In the genomic region with DNA sequence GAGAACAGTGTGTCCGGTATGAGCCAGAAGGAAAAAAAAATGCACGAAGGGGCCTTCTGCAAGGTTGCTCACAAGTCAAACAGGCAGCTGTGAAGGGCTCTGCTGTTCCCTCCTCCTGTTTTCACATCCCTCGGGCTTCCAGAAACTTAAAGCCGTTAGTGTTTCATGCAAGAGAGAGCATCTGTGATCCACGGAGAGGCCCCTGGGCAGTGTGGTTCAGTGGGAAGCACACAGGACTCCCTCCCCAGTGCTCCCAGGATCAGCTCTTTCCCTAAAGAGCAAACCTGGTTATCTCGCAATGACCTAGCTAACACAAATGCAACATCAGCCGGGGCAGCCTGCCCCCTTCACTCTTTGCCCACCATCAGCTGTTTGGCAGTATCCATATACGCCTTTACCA, we compare ENCODE assay signal across 23 cellular contexts. TPM values are rescaled to one million over a fixed set of nuclear protein-coding genes. Genes with fewer than 3 reads are reported as not detected.
DNase-seq lines count a peak whose midpoint lies in the region; ATAC-seq and TF ChIP-seq lines count a peak whose summit lies in the region.
"Had no signal": no experiment of that assay in that cellular context is flagged by ENCODE, and none has a peak within 500 bp of the region (broad histone marks: within the 10 kb centered on the region; RNA-seq: fewer than 3 reads in every experiment).

No MANE protein-coding gene starts in this region.

- 77% methylated on average over 8 of the region's 8 CpGs for WGBS in right cardiac atrium
- 83 to 84% methylated on average over 8 of the region's 8 CpGs for WGBS in endodermal cell (ENCODE audit: insufficient coverage in 1 of 2, insufficient read length in 1 of 2), 2 experiments

- H3K4me3 Mint-ChIP-seq in endodermal cell (no peak overlapping the region), neural crest cell (peak overlapping the region; percentile 38)
- H3K4me3 Mint-ChIP-seq: CD4-positive, CD25-positive, alpha-beta regulatory T cell; H9 had no signal

- TF ChIP-seq CTCF in endodermal cell (conservative IDR thresholded peaks at IDR 0.05) (no peak), neural crest cell (conservative IDR thresholded peaks at IDR 0.05) (no peak)

- intact Hi-C loops in right cardiac atrium (cut with DNase I) = loop anchor here in 3 of 4 donors (5.0 to 10.0 kb wide), 3 partner anchors 41 to 699 kb away; no protein-coding TSS in a partner anchor
- intact Hi-C loops in left ventricle myocardium superior (cut with micrococcal nuclease) = no loop called here

- H3K4me1 Mint-ChIP-seq in endodermal cell = peaks cover 13% of the 10 kb centered on the region
- H3K4me1 Mint-ChIP-seq in neural crest cell = peaks cover 50% of the 10 kb centered on the region

- H3K27ac ChIP-seq in right cardiac atrium (ENCODE audit: low read length) (no peak overlapping the region), endodermal cell (ENCODE audit: low read depth, low read length) (peak overlapping the region; percentile 49)
- H3K27ac ChIP-seq: RWPE1 had no signal

- H3K27me3 Mint-ChIP-seq in endodermal cell (ENCODE audit: insufficient read depth) = no peaks in the 10 kb centered on the region
- H3K27me3 Mint-ChIP-seq in neural crest cell (ENCODE audit: low read depth) = no peaks in the 10 kb centered on the region
- H3K27me3 Mint-ChIP-seq: CD4-positive, CD25-positive, alpha-beta regulatory T cell had no signal

- H3K27ac Mint-ChIP-seq in endodermal cell (no peak overlapping the region), neural crest cell (ENCODE audit: unreplicated experiment) (no peak overlapping the region)
- H3K27ac Mint-ChIP-seq: CD4-positive, CD25-positive, alpha-beta regulatory T cell had no signal

- DNase-seq in right cardiac atrium (peak in 2 of 3 donors; percentile 17 to 21), left ventricle myocardium superior (no peak), endodermal cell (no peak), neural crest cell (ENCODE audit: low read depth, low spot score) (no peak), NCI-H526 (lab: John Stamatoyannopoulos, UW) (no peak), activated gamma-delta T cell treated with Interleukin-2 at 50 U/mL for 16 hours (no peak)
- no peak for DNase-seq in activated T-cell treated with anti-CD3 and anti-CD28 coated beads, Interleukin-2, amount 50 U/mL, for 48 hours
- DNase-seq: 8988T; ACHN; BE2C; CD4-positive, CD25-positive, alpha-beta regulatory T cell; H9; KBM-7; MV-4-11; NCI-H1105; NCI-H1436 treated with DMSO at 0.1 percent for 48 hours; NCI-H187 treated with DMSO at 0.1 percent for 48 hours; NCI-H446 treated with DMSO at 0.1 percent for 48 hours; NCI-H526 treated with DMSO at 0.1 percent for 48 hours; SHP77 had no signal

- no peak overlapping the region for H3K9ac ChIP-seq in endodermal cell (ENCODE audit: extremely low read depth, low read length, poor library complexity, severe bottlenecking)

- no peaks in the 10 kb centered on the region for H3K36me3 Mint-ChIP-seq in endodermal cell (ENCODE audit: low read depth)
- no peaks in the 10 kb centered on the region for H3K36me3 Mint-ChIP-seq in neural crest cell (ENCODE audit: low read depth)

- H3K4me3 ChIP-seq in right cardiac atrium (ENCODE audit: low read length) = no peak overlapping the region
- no peak overlapping the region for H3K4me3 ChIP-seq in endodermal cell (ENCODE audit: low read length)

- no peaks in the 10 kb centered on the region for H3K36me3 ChIP-seq in endodermal cell (ENCODE audit: control insufficient read depth, insufficient read depth, low read length)
- H3K36me3 ChIP-seq: BE2C had no signal

- no peak for ATAC-seq in right cardiac atrium
- no peak for ATAC-seq in left ventricle myocardium superior
- ATAC-seq in HG02885 (IDR thresholded peaks at IDR 0.05; ENCODE audit: poor library complexity, unreplicated experiment) = no peak
- ATAC-seq: Panc1 had no signal

- no peaks in the 10 kb centered on the region for H3K4me1 ChIP-seq in right cardiac atrium (ENCODE audit: control insufficient read depth, insufficient read depth, low read length)
- no peaks in the 10 kb centered on the region for H3K4me1 ChIP-seq in endodermal cell (ENCODE audit: control insufficient read depth, insufficient read depth, low read length)
- H3K4me1 ChIP-seq: BE2C had no signal

- H3K9me3 Mint-ChIP-seq in endodermal cell = no peaks in the 10 kb centered on the region
- no peaks in the 10 kb centered on the region for H3K9me3 Mint-ChIP-seq in neural crest cell
- H3K9me3 Mint-ChIP-seq: CD4-positive, CD25-positive, alpha-beta regulatory T cell; H9 had no signal

- H3K27me3 ChIP-seq in right cardiac atrium (ENCODE audit: control insufficient read depth, insufficient read depth) (no peaks in the 10 kb centered on the region), endodermal cell (ENCODE audit: control insufficient read depth, insufficient read depth, low read length, poor library complexity, severe bottlenecking) (no peaks in the 10 kb centered on the region)
- H3K27me3 ChIP-seq: BE2C had no signal

- H3K9me3 ChIP-seq in right cardiac atrium (ENCODE audit: control insufficient read depth, low read length) (no peaks in the 10 kb centered on the region), endodermal cell (ENCODE audit: control insufficient read depth, low read length) (no peaks in the 10 kb centered on the region)
- H3K9me3 ChIP-seq: BE2C had no signal

RNA-seq across cellular contexts. Expression of gene MATN1, which starts 2.9 kb away (rescaled TPM):
- not detected for total RNA-seq in right cardiac atrium
- 0.07 TPM for polyA plus RNA-seq in right cardiac atrium
- total RNA-seq in left ventricle myocardium superior = not detected
- not detected for total RNA-seq in endodermal cell
- 0.32 TPM for polyA plus RNA-seq in endodermal cell (2013, experiment 1 of 2)
- not detected for polyA plus RNA-seq in endodermal cell (2013, experiment 2 of 2)
- total RNA-seq in neural crest cell = 0.32 and 0.54 TPM in 2 replicates
- total RNA-seq: H9 had no signal
- polyA plus RNA-seq: CD4-positive, CD25-positive, alpha-beta regulatory T cell had no signal

RNA-seq across cellular contexts. Expression of gene LAPTM5, which starts 31.3 kb away (rescaled TPM):
- 10 to 100 TPM; 25.4 to 55.1 (median 40.5) TPM for total RNA-seq in right cardiac atrium
- 14.4 TPM for polyA plus RNA-seq in right cardiac atrium
- total RNA-seq in left ventricle myocardium superior = 23.9 TPM
- total RNA-seq in endodermal cell = not detected
- polyA plus RNA-seq in endodermal cell (2013, experiment 1 of 2) = 0.93 TPM
- 0.58 TPM for polyA plus RNA-seq in endodermal cell (2013, experiment 2 of 2)
- total RNA-seq in neural crest cell = 1.0 and 1.5 TPM in 2 replicates

Comparison
In these comparisons a context has a peak if more than half of its experiments do, and no peak if none do; other contexts are left out.
1. DNase-seq: peak in right cardiac atrium (2 of 3); none in left ventricle myocardium superior (single experiment), endodermal cell (single experiment), neural crest cell (single experiment), activated T-cell treated with anti-CD3 and anti-CD28 coated beads, Interleukin-2, amount 50 U/mL, for 48 hours (0 of 2), NCI-H526 (0 of 2) and activated gamma-delta T cell treated with Interleukin-2 at 50 U/mL for 16 hours (single experiment).